Comparison of ENCODE assay signal across 2 cellular contexts in genomic region chr14:55586411-55586810, GRCh38.
TF ChIP-seq lines count a peak whose summit lies in the region.

No MANE protein-coding gene starts in this region.

TF ChIP-seq in IMR-90, 13 proteins besides CTCF, POLR2A, EP300 and RAD21:
- no peak for TF ChIP-seq USF2 (IDR thresholded peaks at IDR 0.05; ENCODE audit: low read depth, low read length)
- no peak for TF ChIP-seq RCOR1 (IDR thresholded peaks at IDR 0.05; ENCODE audit: insufficient replicate concordance, low read length)
- TF ChIP-seq CHD1 (IDR thresholded peaks at IDR 0.05; ENCODE audit: low read depth, low read length), result no peak
- TF ChIP-seq MXI1 (IDR thresholded peaks at IDR 0.05; ENCODE audit: borderline replicate concordance, low read depth, low read length), result no peak
- no peak for TF ChIP-seq SMC3 (IDR thresholded peaks at IDR 0.05; ENCODE audit: low read depth, low read length)
- TF ChIP-seq NFE2L2 (IDR thresholded peaks at IDR 0.05; ENCODE audit: low read depth, low read length), result no peak

TF ChIP-seq in GM12878, 131 proteins besides CTCF, POLR2A, EP300 and RAD21:
- TF ChIP-seq ETV6 (conservative IDR thresholded peaks at IDR 0.05 in 1 of 2, IDR thresholded peaks at IDR 0.05 in 1 of 2; ENCODE audit: borderline replicate concordance in 1 of 2, low read depth in 1 of 2) (no peak), EGR1 (IDR thresholded peaks at IDR 0.05; ENCODE audit: borderline replicate concordance in 1 of 2, low read depth in 2 of 2, low read length in 2 of 2) (no peak), RCOR1 (conservative IDR thresholded peaks at IDR 0.05; ENCODE audit: low read depth, low read length) (no peak), CBFB (IDR thresholded peaks at IDR 0.05; ENCODE audit: low read depth) (no peak), CREB1 (IDR thresholded peaks at IDR 0.05; ENCODE audit: low read depth) (no peak), SPI1 (IDR thresholded peaks at IDR 0.05; ENCODE audit: borderline replicate concordance, insufficient read depth, low read depth, low read length) (no peak), SRF (IDR thresholded peaks at IDR 0.05; ENCODE audit: low read depth in 2 of 2, low read length in 2 of 2) (no peak), MYC (IDR thresholded peaks at IDR 0.05; ENCODE audit: insufficient read depth, insufficient read length, insufficient replicate concordance, low read length, severe bottlenecking) (no peak), POLR2AphosphoS2 (IDR thresholded peaks at IDR 0.05; ENCODE audit: low read depth, low read length) (no peak), PAX8 (IDR thresholded peaks at IDR 0.05) (no peak)
- TF ChIP-seq, protein P1, sequence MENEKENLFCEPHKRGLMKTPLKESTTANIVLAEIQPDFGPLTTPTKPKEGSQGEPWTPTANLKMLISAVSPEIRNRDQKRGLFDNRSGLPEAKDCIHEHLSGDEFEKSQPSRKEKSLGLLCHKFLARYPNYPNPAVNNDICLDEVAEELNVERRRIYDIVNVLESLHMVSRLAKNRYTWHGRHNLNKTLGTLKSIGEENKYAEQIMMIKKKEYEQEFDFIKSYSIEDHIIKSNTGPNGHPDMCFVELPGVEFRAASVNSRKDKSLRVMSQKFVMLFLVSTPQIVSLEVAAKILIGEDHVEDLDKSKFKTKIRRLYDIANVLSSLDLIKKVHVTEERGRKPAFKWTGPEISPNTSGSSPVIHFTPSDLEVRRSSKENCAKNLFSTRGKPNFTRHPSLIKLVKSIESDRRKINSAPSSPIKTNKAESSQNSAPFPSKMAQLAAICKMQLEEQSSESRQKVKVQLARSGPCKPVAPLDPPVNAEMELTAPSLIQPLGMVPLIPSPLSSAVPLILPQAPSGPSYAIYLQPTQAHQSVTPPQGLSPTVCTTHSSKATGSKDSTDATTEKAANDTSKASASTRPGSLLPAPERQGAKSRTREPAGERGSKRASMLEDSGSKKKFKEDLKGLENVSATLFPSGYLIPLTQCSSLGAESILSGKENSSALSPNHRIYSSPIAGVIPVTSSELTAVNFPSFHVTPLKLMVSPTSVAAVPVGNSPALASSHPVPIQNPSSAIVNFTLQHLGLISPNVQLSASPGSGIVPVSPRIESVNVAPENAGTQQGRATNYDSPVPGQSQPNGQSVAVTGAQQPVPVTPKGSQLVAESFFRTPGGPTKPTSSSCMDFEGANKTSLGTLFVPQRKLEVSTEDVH (IDR thresholded peaks at IDR 0.05; ENCODE audit: low read depth, partially characterized antibody), result no peak
- TF ChIP-seq, protein P2, sequence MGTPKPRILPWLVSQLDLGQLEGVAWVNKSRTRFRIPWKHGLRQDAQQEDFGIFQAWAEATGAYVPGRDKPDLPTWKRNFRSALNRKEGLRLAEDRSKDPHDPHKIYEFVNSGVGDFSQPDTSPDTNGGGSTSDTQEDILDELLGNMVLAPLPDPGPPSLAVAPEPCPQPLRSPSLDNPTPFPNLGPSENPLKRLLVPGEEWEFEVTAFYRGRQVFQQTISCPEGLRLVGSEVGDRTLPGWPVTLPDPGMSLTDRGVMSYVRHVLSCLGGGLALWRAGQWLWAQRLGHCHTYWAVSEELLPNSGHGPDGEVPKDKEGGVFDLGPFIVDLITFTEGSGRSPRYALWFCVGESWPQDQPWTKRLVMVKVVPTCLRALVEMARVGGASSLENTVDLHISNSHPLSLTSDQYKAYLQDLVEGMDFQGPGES (IDR thresholded peaks at IDR 0.05), result no peak
